ENCODE assay signal across 7 cellular contexts in the genomic region with DNA sequence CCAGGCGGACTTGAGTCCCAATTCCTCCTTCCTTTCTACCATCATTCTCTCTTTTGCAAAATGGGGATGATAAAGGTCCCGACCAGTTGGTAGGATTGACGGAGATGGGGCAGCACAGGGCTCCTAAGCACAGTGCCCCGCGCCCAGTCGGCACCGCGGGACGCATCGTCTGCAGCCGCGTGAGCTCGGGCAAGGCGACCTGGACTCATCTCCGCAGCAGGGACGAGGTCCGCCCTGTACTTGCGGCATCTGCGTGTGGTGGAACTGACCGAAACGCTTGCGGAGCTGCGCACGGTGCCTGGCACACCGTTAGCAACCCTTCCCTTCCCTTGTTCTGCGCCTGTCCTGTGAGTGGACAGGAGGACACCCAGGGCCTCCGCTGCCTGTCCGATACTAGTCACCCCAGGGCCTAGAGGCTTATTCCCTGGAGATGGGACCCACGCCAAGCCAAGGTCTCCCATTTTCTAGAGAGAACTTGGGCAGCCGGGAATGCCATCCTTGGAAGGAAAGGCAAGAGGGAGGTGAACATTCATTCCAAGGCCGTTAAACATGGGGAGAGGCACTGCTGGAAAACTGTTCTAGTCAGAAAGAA.
DNase-seq lines count a peak whose midpoint lies in the region; ATAC-seq, FAIRE-seq and TF ChIP-seq lines count a peak whose summit lies in the region.

No MANE protein-coding gene starts in this region.

- peaks cover 0 to 4% of the 10 kb centered on the region in 2 experiments; a peak in 2 of 4 replicates for H3K4me1 ChIP-seq in HCT116 (ENCODE audit: control insufficient read depth in 1 of 2, insufficient read depth in 2 of 2, low read length in 2 of 2)
- peaks cover 18% of the 10 kb centered on the region for H3K4me1 ChIP-seq in astrocyte (ENCODE audit: insufficient read depth, low read length)

- no TSS peak for BruUV-seq in HCT116 (replicated peaks; lab: Mats Ljungman, UMichigan)

- no peak for FAIRE-seq in astrocyte (lab: Jason Lieb, UNC)

- peak overlapping the region; percentile 64 for H3K4me3 Mint-ChIP-seq in astrocyte (ENCODE audit: unreplicated experiment)
- peak overlapping the region; percentile 64 to 69 for H3K4me3 Mint-ChIP-seq in stimulated activated naive B cell treated with anti-CD40 and anti-IgM and Interleukin-4, amounts not matched to agents 10 μg/mL and 1 μg/mL and 100 μg/mL, for 72 hours

- CTCF ChIA-PET in HCT116 (lab: Charles Lee) = interaction anchor here (0.6 to 2.1 kb wide), 27 partner anchors 8 to 951 kb away, joined by 3 to 20 read pairs (median 4); no protein-coding TSS in a partner anchor

- peak overlapping the region; percentile 75 for H3K4me2 ChIP-seq in HCT116 (ENCODE audit: low read length)
- peak overlapping the region; percentile 98 for H3K4me2 ChIP-seq in astrocyte (ENCODE audit: low read length)

- H3K9me3 ChIP-seq in HCT116 (ENCODE audit: control insufficient read depth in 1 of 2, insufficient read depth in 1 of 2, low read depth in 1 of 2, low read length in 2 of 2) (peaks cover 0 to 10% of the 10 kb centered on the region in 2 experiments; a peak in 1 of 4 replicates), astrocyte (ENCODE audit: insufficient read depth, low read depth, low read length) (no peaks in the 10 kb centered on the region)

- POLR2A ChIA-PET in HCT116 (lab: Charles Lee) = interaction anchor here (1.1 kb wide), 1 partner anchor 658 kb away, joined by 3 read pairs; no protein-coding TSS in a partner anchor

- no peak for DNase-seq in HCT116 (ENCODE audit: low read depth, low spot score)
- no peak for DNase-seq in astrocyte (ENCODE audit: low read depth)
- DNase-seq in kidney epithelial cell (ENCODE audit: low read depth) = no peak
- DNase-seq in stimulated activated naive B cell treated with anti-CD40 and anti-IgM and Interleukin-4, amounts not matched to agents 10 μg/mL and 1 μg/mL and 100 μg/mL, for 72 hours = no peak
- no peak for DNase-seq in activated CD8-positive, alpha-beta memory T cell treated with anti-CD3 and anti-CD28 coated beads for 24 hours
- DNase-seq in hepatic stellate cell (ENCODE audit: low spot score) = no peak
- DNase-seq in activated CD8-positive, alpha-beta memory T cell treated with anti-CD3 and anti-CD28 coated beads, Interleukin-2, amount 50 U/mL, for 48 hours = no peak

- RAD21 ChIA-PET in HCT116 (lab: Charles Lee; ENCODE audit: low non-redundant PET in 1 of 2, low total read pairs in 2 of 2, uncharacterized antibody in 2 of 2, unreplicated experiment in 2 of 2) = interaction anchor here (0.6 to 1.2 kb wide), 3 partner anchors 664 to 951 kb away, joined by 3 to 4 read pairs (median 4); no protein-coding TSS in a partner anchor

- H3K36me3 ChIP-seq in HCT116 (ENCODE audit: control insufficient read depth in 1 of 2, insufficient read depth in 2 of 2, low read length in 2 of 2) (no peaks in the 10 kb centered on the region), astrocyte (ENCODE audit: insufficient read depth, low read length) (no peaks in the 10 kb centered on the region), kidney epithelial cell (ENCODE audit: control insufficient read depth, insufficient read depth, low read length) (no peaks in the 10 kb centered on the region)

- ATAC-seq in HCT116 = no peak
- peak; percentile 19 to 36 for ATAC-seq in stimulated activated naive B cell treated with anti-CD40 and anti-IgM and Interleukin-4, amounts not matched to agents 10 μg/mL and 1 μg/mL and 100 μg/mL, for 72 hours (replicated peaks)

- H2AFZ ChIP-seq in HCT116 (ENCODE audit: low read depth, low read length, poor library complexity, severe bottlenecking) = peak overlapping the region; percentile 55
- peak overlapping the region; percentile 93 for H2AFZ ChIP-seq in astrocyte (ENCODE audit: low read depth, low read length)

- intact Hi-C loops in HCT116 (cut with micrococcal nuclease) = loop anchor here (1.0 to 10.0 kb wide), 7 partner anchors 123 to 1755 kb away; no protein-coding TSS in a partner anchor

- TF ChIP-seq RAD21 in HCT116 (IDR thresholded peaks at IDR 0.05; ENCODE audit: low read depth) = no peak

- H3K79me2 ChIP-seq in HCT116 (ENCODE audit: insufficient read depth, low read length) = no peaks in the 10 kb centered on the region
- no peaks in the 10 kb centered on the region for H3K79me2 ChIP-seq in astrocyte (ENCODE audit: insufficient read depth, low read length)

- H3K9ac ChIP-seq in HCT116 (ENCODE audit: low read length) (no peak overlapping the region), astrocyte (ENCODE audit: low read length) (peak overlapping the region; percentile 64)

- peaks cover 5% of the 10 kb centered on the region for H3K9me3 Mint-ChIP-seq in astrocyte (ENCODE audit: unreplicated experiment)
- peaks cover 3 to 4% of the 10 kb centered on the region in 2 donors for H3K9me3 Mint-ChIP-seq in stimulated activated naive B cell treated with anti-CD40 and anti-IgM and Interleukin-4, amounts not matched to agents 10 μg/mL and 1 μg/mL and 100 μg/mL, for 72 hours

- H3K36me3 Mint-ChIP-seq in astrocyte (ENCODE audit: low read depth, unreplicated experiment) = no peaks in the 10 kb centered on the region
- peaks cover 0 to 2% of the 10 kb centered on the region in 2 donors for H3K36me3 Mint-ChIP-seq in stimulated activated naive B cell treated with anti-CD40 and anti-IgM and Interleukin-4, amounts not matched to agents 10 μg/mL and 1 μg/mL and 100 μg/mL, for 72 hours

- H4K20me1 ChIP-seq in HCT116 (ENCODE audit: insufficient read depth) (no peaks in the 10 kb centered on the region), astrocyte (ENCODE audit: insufficient read depth, low read length) (no peaks in the 10 kb centered on the region)

- peaks cover 2% of the 10 kb centered on the region for H3K27me3 Mint-ChIP-seq in astrocyte (ENCODE audit: low read depth, unreplicated experiment)
- peaks cover 50 to 59% of the 10 kb centered on the region in 2 donors for H3K27me3 Mint-ChIP-seq in stimulated activated naive B cell treated with anti-CD40 and anti-IgM and Interleukin-4, amounts not matched to agents 10 μg/mL and 1 μg/mL and 100 μg/mL, for 72 hours

- H3K9me2 ChIP-seq in HCT116 (ENCODE audit: insufficient read depth) = no peaks in the 10 kb centered on the region

- H3K4me3 ChIP-seq in HCT116 (replicated peaks in 1 of 2; ENCODE audit: low read depth in 1 of 2, low read length in 2 of 2) = no peak overlapping the region
- H3K4me3 ChIP-seq in astrocyte (ENCODE audit: insufficient read depth, low read depth, low read length) = peak overlapping the region; percentile 57
- H3K4me3 ChIP-seq in kidney epithelial cell (ENCODE audit: low read depth, low read length) = peak overlapping the region; percentile 16

- H3K27ac ChIP-seq in HCT116 (ENCODE audit: low read depth, low read length) (no peak overlapping the region), astrocyte (ENCODE audit: low read depth, low read length) (no peak overlapping the region)

- H3K27ac Mint-ChIP-seq in astrocyte (ENCODE audit: unreplicated experiment) = peak overlapping the region; percentile 77
- H3K27ac Mint-ChIP-seq in stimulated activated naive B cell treated with anti-CD40 and anti-IgM and Interleukin-4, amounts not matched to agents 10 μg/mL and 1 μg/mL and 100 μg/mL, for 72 hours = no peak overlapping the region

- H3K4me1 Mint-ChIP-seq in astrocyte (ENCODE audit: low read depth, unreplicated experiment) = peaks cover 10% of the 10 kb centered on the region
- H3K4me1 Mint-ChIP-seq in stimulated activated naive B cell treated with anti-CD40 and anti-IgM and Interleukin-4, amounts not matched to agents 10 μg/mL and 1 μg/mL and 100 μg/mL, for 72 hours = peaks cover 0 to 12% of the 10 kb centered on the region in 2 donors

- TF ChIP-seq CTCF in HCT116 (IDR thresholded peaks at IDR 0.05 in 2 of 3, conservative IDR thresholded peaks at IDR 0.05 in 1 of 3; ENCODE audit: borderline replicate concordance in 1 of 3, insufficient read depth in 1 of 3, low read depth in 2 of 3, low read length in 2 of 3) (no peak), astrocyte (IDR thresholded peaks at IDR 0.05; ENCODE audit: insufficient read depth, low read depth, low read length) (no peak), kidney epithelial cell (IDR thresholded peaks at IDR 0.05; ENCODE audit: insufficient read depth, low read length, poor library complexity, severe bottlenecking) (no peak)

- H3K27me3 ChIP-seq in HCT116 (ENCODE audit: insufficient read depth, low read length) = no peaks in the 10 kb centered on the region; the same call in 1 of the 2 replicates
- H3K27me3 ChIP-seq in astrocyte (ENCODE audit: insufficient read depth, low read length) = peaks cover 6% of the 10 kb centered on the region
- peaks cover 8% of the 10 kb centered on the region for H3K27me3 ChIP-seq in kidney epithelial cell (ENCODE audit: control insufficient read depth, insufficient read depth, low read length)

- no peak for TF ChIP-seq POLR2A in HCT116 (IDR thresholded peaks at IDR 0.05; ENCODE audit: borderline replicate concordance, extremely low read depth, insufficient read depth, insufficient read length)

TF ChIP-seq in HCT116, 20 proteins besides CTCF, POLR2A, EP300 and RAD21 (continues in another document):
- TF ChIP-seq ELF1 (IDR thresholded peaks at IDR 0.05; ENCODE audit: borderline replicate concordance, low read depth) (no peak), EGR1 (IDR thresholded peaks at IDR 0.05; ENCODE audit: low read depth) (no peak), JUND (IDR thresholded peaks at IDR 0.05) (no peak), CBX3 (IDR thresholded peaks at IDR 0.05; ENCODE audit: low read depth) (no peak), EZH2phosphoT487 (IDR thresholded peaks at IDR 0.05; ENCODE audit: borderline replicate concordance) (no peak), CEBPB (IDR thresholded peaks at IDR 0.05; ENCODE audit: low read depth) (no peak), POLR2AphosphoS5 (IDR thresholded peaks at IDR 0.05; ENCODE audit: low read depth, low read length) (no peak), SP1 (IDR thresholded peaks at IDR 0.05; ENCODE audit: low read depth) (no peak), ZNF274 (IDR thresholded peaks at IDR 0.05; ENCODE audit: low read depth, low read length) (no peak)
- TF ChIP-seq, protein P1, sequence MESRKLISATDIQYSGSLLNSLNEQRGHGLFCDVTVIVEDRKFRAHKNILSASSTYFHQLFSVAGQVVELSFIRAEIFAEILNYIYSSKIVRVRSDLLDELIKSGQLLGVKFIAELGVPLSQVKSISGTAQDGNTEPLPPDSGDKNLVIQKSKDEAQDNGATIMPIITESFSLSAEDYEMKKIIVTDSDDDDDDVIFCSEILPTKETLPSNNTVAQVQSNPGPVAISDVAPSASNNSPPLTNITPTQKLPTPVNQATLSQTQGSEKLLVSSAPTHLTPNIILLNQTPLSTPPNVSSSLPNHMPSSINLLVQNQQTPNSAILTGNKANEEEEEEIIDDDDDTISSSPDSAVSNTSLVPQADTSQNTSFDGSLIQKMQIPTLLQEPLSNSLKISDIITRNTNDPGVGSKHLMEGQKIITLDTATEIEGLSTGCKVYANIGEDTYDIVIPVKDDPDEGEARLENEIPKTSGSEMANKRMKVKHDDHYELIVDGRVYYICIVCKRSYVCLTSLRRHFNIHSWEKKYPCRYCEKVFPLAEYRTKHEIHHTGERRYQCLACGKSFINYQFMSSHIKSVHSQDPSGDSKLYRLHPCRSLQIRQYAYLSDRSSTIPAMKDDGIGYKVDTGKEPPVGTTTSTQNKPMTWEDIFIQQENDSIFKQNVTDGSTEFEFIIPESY (IDR thresholded peaks at IDR 0.05; ENCODE audit: extremely low read depth, insufficient replicate concordance, low read length) = no peak

Comparison
In these comparisons a context has a peak if more than half of its experiments do, and no peak if none do; other contexts are left out.
1. H3K4me3 ChIP-seq: peak in astrocyte (single experiment) and kidney epithelial cell (single experiment); none in HCT116 (0 of 2).